Comparison of ENCODE assay signal across 1 cellular context in the genomic region with DNA sequence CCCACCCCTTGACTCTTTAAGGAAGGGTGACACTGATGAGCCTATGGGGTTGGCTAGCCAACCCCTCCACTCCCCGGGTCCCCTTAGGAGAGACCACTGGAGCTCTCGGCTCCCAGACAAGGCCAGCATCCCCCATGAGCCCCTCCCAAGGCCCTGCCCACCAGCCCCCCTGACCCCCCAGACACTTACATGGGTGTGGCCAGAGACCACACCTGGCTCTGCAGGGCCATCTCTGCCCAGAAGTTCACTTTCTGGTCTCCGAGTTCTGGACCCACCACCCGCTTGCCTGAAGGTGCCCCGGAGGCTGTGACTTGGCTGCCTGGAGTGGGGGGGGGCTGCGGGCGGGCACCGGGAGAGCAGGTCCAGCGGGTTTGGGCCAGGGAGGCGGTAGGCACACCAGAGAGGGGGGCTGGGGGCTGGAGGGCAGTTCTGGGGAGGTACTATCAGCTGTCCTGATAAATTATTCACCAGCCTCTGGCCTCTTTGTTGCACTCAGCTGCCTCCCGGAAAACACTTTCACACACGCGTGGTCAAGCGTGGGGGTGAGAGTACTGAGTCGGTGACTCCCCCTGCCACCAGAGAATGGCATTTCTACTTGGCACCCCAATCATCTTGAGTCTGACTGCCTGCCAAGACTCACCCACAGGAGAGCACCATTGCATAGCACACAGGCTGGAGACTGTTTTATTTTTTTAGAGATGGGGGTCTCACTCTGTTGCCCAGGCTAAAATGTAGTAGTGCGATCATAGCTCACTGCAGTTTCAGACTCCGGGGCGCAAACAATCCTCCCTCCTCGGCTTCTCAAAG.
TF ChIP-seq lines count a peak whose summit lies in the region.

Gene PALM3 (minus strand): TSS at position 326 of the 807 bp plus-strand sequence. CDS start 96 bp downstream, at position 230.

TF ChIP-seq in liver, 16 proteins besides CTCF, POLR2A, EP300 and RAD21 (continued from another document):
- TF ChIP-seq, protein P1, sequence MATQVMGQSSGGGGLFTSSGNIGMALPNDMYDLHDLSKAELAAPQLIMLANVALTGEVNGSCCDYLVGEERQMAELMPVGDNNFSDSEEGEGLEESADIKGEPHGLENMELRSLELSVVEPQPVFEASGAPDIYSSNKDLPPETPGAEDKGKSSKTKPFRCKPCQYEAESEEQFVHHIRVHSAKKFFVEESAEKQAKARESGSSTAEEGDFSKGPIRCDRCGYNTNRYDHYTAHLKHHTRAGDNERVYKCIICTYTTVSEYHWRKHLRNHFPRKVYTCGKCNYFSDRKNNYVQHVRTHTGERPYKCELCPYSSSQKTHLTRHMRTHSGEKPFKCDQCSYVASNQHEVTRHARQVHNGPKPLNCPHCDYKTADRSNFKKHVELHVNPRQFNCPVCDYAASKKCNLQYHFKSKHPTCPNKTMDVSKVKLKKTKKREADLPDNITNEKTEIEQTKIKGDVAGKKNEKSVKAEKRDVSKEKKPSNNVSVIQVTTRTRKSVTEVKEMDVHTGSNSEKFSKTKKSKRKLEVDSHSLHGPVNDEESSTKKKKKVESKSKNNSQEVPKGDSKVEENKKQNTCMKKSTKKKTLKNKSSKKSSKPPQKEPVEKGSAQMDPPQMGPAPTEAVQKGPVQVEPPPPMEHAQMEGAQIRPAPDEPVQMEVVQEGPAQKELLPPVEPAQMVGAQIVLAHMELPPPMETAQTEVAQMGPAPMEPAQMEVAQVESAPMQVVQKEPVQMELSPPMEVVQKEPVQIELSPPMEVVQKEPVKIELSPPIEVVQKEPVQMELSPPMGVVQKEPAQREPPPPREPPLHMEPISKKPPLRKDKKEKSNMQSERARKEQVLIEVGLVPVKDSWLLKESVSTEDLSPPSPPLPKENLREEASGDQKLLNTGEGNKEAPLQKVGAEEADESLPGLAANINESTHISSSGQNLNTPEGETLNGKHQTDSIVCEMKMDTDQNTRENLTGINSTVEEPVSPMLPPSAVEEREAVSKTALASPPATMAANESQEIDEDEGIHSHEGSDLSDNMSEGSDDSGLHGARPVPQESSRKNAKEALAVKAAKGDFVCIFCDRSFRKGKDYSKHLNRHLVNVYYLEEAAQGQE (IDR thresholded peaks at IDR 0.05), result peak; percentile 42
- TF ChIP-seq NR2F2 (IDR thresholded peaks at IDR 0.05) (no peak), TAF1 (conservative IDR thresholded peaks at IDR 0.05) (peak; percentile 67), FOXA2 (IDR thresholded peaks at IDR 0.05) (no peak), FOXA1 (IDR thresholded peaks at IDR 0.05) (no peak), HNF4G (IDR thresholded peaks at IDR 0.05) (no peak), SP1 (IDR thresholded peaks at IDR 0.05) (peak; percentile 37), YY1 (IDR thresholded peaks at IDR 0.05) (no peak), EGR1 (IDR thresholded peaks at IDR 0.05; ENCODE audit: low read depth in 2 of 2) (no peak), GABPA (IDR thresholded peaks at IDR 0.05 in 1 of 2, conservative IDR thresholded peaks at IDR 0.05 in 1 of 2) (no peak), RXRA (IDR thresholded peaks at IDR 0.05) (peak in 1 of 2 donors; percentile 27), HNF4A (conservative IDR thresholded peaks at IDR 0.05) (peak in 1 of 2 donors; percentile 3), JUND (IDR thresholded peaks at IDR 0.05) (no peak)
- TF ChIP-seq, protein P2, sequence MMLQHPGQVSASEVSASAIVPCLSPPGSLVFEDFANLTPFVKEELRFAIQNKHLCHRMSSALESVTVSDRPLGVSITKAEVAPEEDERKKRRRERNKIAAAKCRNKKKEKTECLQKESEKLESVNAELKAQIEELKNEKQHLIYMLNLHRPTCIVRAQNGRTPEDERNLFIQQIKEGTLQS (IDR thresholded peaks at IDR 0.05), result no peak
- TF ChIP-seq, protein P3, sequence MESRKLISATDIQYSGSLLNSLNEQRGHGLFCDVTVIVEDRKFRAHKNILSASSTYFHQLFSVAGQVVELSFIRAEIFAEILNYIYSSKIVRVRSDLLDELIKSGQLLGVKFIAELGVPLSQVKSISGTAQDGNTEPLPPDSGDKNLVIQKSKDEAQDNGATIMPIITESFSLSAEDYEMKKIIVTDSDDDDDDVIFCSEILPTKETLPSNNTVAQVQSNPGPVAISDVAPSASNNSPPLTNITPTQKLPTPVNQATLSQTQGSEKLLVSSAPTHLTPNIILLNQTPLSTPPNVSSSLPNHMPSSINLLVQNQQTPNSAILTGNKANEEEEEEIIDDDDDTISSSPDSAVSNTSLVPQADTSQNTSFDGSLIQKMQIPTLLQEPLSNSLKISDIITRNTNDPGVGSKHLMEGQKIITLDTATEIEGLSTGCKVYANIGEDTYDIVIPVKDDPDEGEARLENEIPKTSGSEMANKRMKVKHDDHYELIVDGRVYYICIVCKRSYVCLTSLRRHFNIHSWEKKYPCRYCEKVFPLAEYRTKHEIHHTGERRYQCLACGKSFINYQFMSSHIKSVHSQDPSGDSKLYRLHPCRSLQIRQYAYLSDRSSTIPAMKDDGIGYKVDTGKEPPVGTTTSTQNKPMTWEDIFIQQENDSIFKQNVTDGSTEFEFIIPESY (IDR thresholded peaks at IDR 0.05), result no peak
